Comparison of ENCODE assay signal across 23 cellular contexts in genomic region chr17:36144014-36144413, GRCh38. TPM values are rescaled to one million over a fixed set of nuclear protein-coding genes. Genes with fewer than 3 reads are reported as not detected.
DNase-seq lines count a peak whose midpoint lies in the region; ATAC-seq, FAIRE-seq and TF ChIP-seq lines count a peak whose summit lies in the region.
"Had no signal": no experiment of that assay in that cellular context is flagged by ENCODE, and none has a peak within 500 bp of the region (broad histone marks: within the 10 kb centered on the region; RNA-seq: fewer than 3 reads in every experiment).

No MANE protein-coding gene starts in this region.

- no peak for TF ChIP-seq CTCF in NB4 (IDR thresholded peaks at IDR 0.05; ENCODE audit: low read depth, low read length)
- TF ChIP-seq CTCF in K562 (IDR thresholded peaks at IDR 0.05 in 2 of 3, conservative IDR thresholded peaks at IDR 0.05 in 1 of 3; ENCODE audit: insufficient read depth in 2 of 3, low read depth in 1 of 3, low read length in 3 of 3) = no peak
- no peak for TF ChIP-seq CTCF in lower lobe of right lung (IDR thresholded peaks at IDR 0.05)

- WGBS in K562 (ENCODE audit: insufficient coverage, low coverage, missing lambda C conversion rate) = 12% methylated on average over 2 of the region's 2 CpGs

- no peak for TF ChIP-seq EP300 in K562 (IDR thresholded peaks at IDR 0.05; ENCODE audit: low read length)

- ATAC-seq in K562 (no peak), lower lobe of right lung (peak; percentile 19 to 39), Right ventricle myocardium inferior (no peak)
- ATAC-seq in activated CD8-positive, alpha-beta T cell treated with anti-CD3 and anti-CD28 coated beads, Interleukin-2, amount 10 ng/mL, durations not matched to agents 7 days and 5 days = no peak

- no peaks in the 10 kb centered on the region for H3K36me3 ChIP-seq in K562 (ENCODE audit: control insufficient read depth, insufficient read depth, low read length)
- H3K36me3 ChIP-seq in lower lobe of right lung = no peaks in the 10 kb centered on the region
- H3K36me3 ChIP-seq: Peyer's patch, SJCRH30 had no signal

- no peaks in the 10 kb centered on the region for H3K36me3 Mint-ChIP-seq in activated CD8-positive, alpha-beta T cell treated with anti-CD3 and anti-CD28 coated beads, Interleukin-2, amount 10 ng/mL, durations not matched to agents 7 days and 5 days (ENCODE audit: low read depth)
- H3K36me3 Mint-ChIP-seq: CD4-positive, CD25-positive, alpha-beta regulatory T cell had no signal

- H3K9ac ChIP-seq in K562 (ENCODE audit: insufficient read depth in 1 of 2, low read depth in 2 of 2, low read length in 2 of 2) = no peak overlapping the region

- H3K79me2 ChIP-seq in K562 (ENCODE audit: control insufficient read depth, insufficient read depth, low read length) = no peaks in the 10 kb centered on the region

- no peak overlapping the region for H3K4me2 ChIP-seq in K562 (ENCODE audit: insufficient read depth, low read length)

- no peaks in the 10 kb centered on the region for H3K9me3 Mint-ChIP-seq in activated CD8-positive, alpha-beta T cell treated with anti-CD3 and anti-CD28 coated beads, Interleukin-2, amount 10 ng/mL, durations not matched to agents 7 days and 5 days (ENCODE audit: insufficient read depth)
- H3K9me3 Mint-ChIP-seq: CD4-positive, CD25-positive, alpha-beta regulatory T cell had no signal

- intact Hi-C loops in K562 (cut with micrococcal nuclease) (loop anchor here (10.0 kb wide), 1 partner anchor 289 kb away; no protein-coding TSS in a partner anchor), lower lobe of right lung (cut with DNase I) (loop anchor here (10.0 kb wide), 1 partner anchor 179 kb away; no protein-coding TSS in a partner anchor), Right ventricle myocardium inferior (cut with DNase I) (loop anchor here (10.0 kb wide), 1 partner anchor 169 kb away; no protein-coding TSS in a partner anchor)

- H3K27ac ChIP-seq in K562 (ENCODE audit: extremely low read depth, low read depth, low read length) = no peak overlapping the region
- no peak overlapping the region for H3K27ac ChIP-seq in lower lobe of right lung
- H3K27ac ChIP-seq: Peyer's patch, SJCRH30 had no signal

- in situ Hi-C loops in K562 (cut with MboI) = no loop called here

- H3K27me3 ChIP-seq in K562 (ENCODE audit: control insufficient read depth in 2 of 2, insufficient read depth in 2 of 2, low read length in 2 of 2) (peaks cover 0 to 8% of the 10 kb centered on the region in 2 experiments; a peak in 2 of 5 replicates), lower lobe of right lung (ENCODE audit: low read depth) (no peaks in the 10 kb centered on the region)
- H3K27me3 ChIP-seq: Peyer's patch had no signal

- H3K4me1 Mint-ChIP-seq in activated CD8-positive, alpha-beta T cell treated with anti-CD3 and anti-CD28 coated beads, Interleukin-2, amount 10 ng/mL, durations not matched to agents 7 days and 5 days (ENCODE audit: low read depth) = peaks cover 11% of the 10 kb centered on the region

- no peaks in the 10 kb centered on the region for H4K20me1 ChIP-seq in K562 (replicated peaks; ENCODE audit: control insufficient read depth, insufficient read depth, low read length)

- H3K9me3 ChIP-seq in K562 (replicated peaks; ENCODE audit: control insufficient read depth, insufficient read depth, low read depth, low read length) (no peaks in the 10 kb centered on the region), lower lobe of right lung (no peaks in the 10 kb centered on the region)
- H3K9me3 ChIP-seq: Peyer's patch, SJCRH30 had no signal

- H3K4me1 ChIP-seq in K562 (replicated peaks in 1 of 2; ENCODE audit: control insufficient read depth in 2 of 2, insufficient read depth in 2 of 2, low read length in 2 of 2) (no peaks in the 10 kb centered on the region), lower lobe of right lung (no peaks in the 10 kb centered on the region)
- H3K4me1 ChIP-seq: SJCRH30 had no signal

- no peak for TF ChIP-seq RAD21 in K562 (CRISPR knock-in tag; conservative IDR thresholded peaks at IDR 0.05 in 1 of 2, IDR thresholded peaks at IDR 0.05 in 1 of 2)

- H3K9me1 ChIP-seq in K562 (ENCODE audit: control insufficient read depth, insufficient read depth, low read length) = no peaks in the 10 kb centered on the region

- TF ChIP-seq POLR2A in NB4 (IDR thresholded peaks at IDR 0.05; ENCODE audit: extremely low read depth, insufficient read length) (no peak), K562 (conservative IDR thresholded peaks at IDR 0.05) (no peak)

- H3K27me3 Mint-ChIP-seq in activated CD8-positive, alpha-beta T cell treated with anti-CD3 and anti-CD28 coated beads, Interleukin-2, amount 10 ng/mL, durations not matched to agents 7 days and 5 days (ENCODE audit: low read depth) = peaks cover 13% of the 10 kb centered on the region

- H2AFZ ChIP-seq in K562 (ENCODE audit: low read depth, low read length) = no peak overlapping the region

- FAIRE-seq in K562 (lab: Jason Lieb, UNC) = no peak
- FAIRE-seq: H54 had no signal

- no peak overlapping the region for H3K27ac Mint-ChIP-seq in activated CD8-positive, alpha-beta T cell treated with anti-CD3 and anti-CD28 coated beads, Interleukin-2, amount 10 ng/mL, durations not matched to agents 7 days and 5 days
- H3K27ac Mint-ChIP-seq: CD4-positive, CD25-positive, alpha-beta regulatory T cell had no signal

- BruUV-seq in K562 (replicated peaks; lab: Mats Ljungman, UMichigan) = no TSS peak

- CTCF ChIA-PET in K562 (lab: Yijun Ruan, JAX; ENCODE audit: low intra/inter-chr PET ratio) = no interaction called here
- CTCF ChIA-PET in activated CD8-positive, alpha-beta T cell treated with anti-CD3 and anti-CD28 coated beads, Interleukin-2, amount 10 ng/mL, durations not matched to agents 7 days and 5 days (lab: Charles Lee) = interaction anchor here (1.2 to 8.2 kb wide), 3 partner anchors 11 to 175 kb away, joined by 3 to 174 read pairs (median 8); partner anchors contain the start of gene CCL16

- H3K4me3 Mint-ChIP-seq in activated CD8-positive, alpha-beta T cell treated with anti-CD3 and anti-CD28 coated beads, Interleukin-2, amount 10 ng/mL, durations not matched to agents 7 days and 5 days = no peak overlapping the region
- H3K4me3 Mint-ChIP-seq: CD4-positive, CD25-positive, alpha-beta regulatory T cell had no signal

- H3K4me3 ChIP-seq in NB4 (ENCODE audit: low read depth, low read length) = no peak overlapping the region
- no peak overlapping the region for H3K4me3 ChIP-seq in K562
- no peak overlapping the region for H3K4me3 ChIP-seq in lower lobe of right lung
- H3K4me3 ChIP-seq: Peyer's patch, SJCRH30 had no signal

- POLR2A ChIA-PET in K562 (lab: Yijun Ruan, JAX) = no interaction called here
- POLR2A ChIA-PET in activated CD8-positive, alpha-beta T cell treated with anti-CD3 and anti-CD28 coated beads, Interleukin-2, amount 10 ng/mL, durations not matched to agents 7 days and 5 days (lab: Charles Lee) = no interaction called here

- DNase-seq in NB4 (ENCODE audit: low read depth) (peak; percentile 41), K562 (ENCODE audit: extremely low read depth in 1 of 4, low spot score in 3 of 4) (no peak), lower lobe of right lung (no peak), Ammon's horn (ENCODE audit: low spot score) (no peak), Right ventricle myocardium inferior (ENCODE audit: missing footprints) (no peak), NCI-H187 treated with DMSO at 0.1 percent for 48 hours (lab: John Stamatoyannopoulos, UW) (no peak)
- no peak for DNase-seq in activated CD8-positive, alpha-beta T cell treated with anti-CD3 and anti-CD28 coated beads, Interleukin-2, amount 10 ng/mL, durations not matched to agents 7 days and 5 days
- DNase-seq: CD4-positive, CD25-positive, alpha-beta regulatory T cell; EL; GF-D8; IMR-90; NCI-H1092; NCI-H146; NCI-H2029 treated with DMSO at 0.1 percent for 48 hours; NCI-H226; NCI-H510A treated with DMSO at 0.1 percent for 48 hours; NCI-H748 treated with DMSO at 0.1 percent for 48 hours; Peyer's patch; SJCRH30; T-helper 1 cell had no signal

RNA-seq across cellular contexts. Expression of gene TBC1D3B, which starts 32.4 kb away (rescaled TPM):
- total RNA-seq in K562 (2011; cell fraction: chromatin; rRNA removed; ENCODE audit: low replicate concordance) = 2.6 and 3.3 TPM in 2 replicates
- total RNA-seq in K562 (2011; cell fraction: nucleolus; rRNA removed) = 2.8 TPM in 1 of 2 replicates, not detected in the other
- total RNA-seq in K562 (2011; cell fraction: nucleoplasm; rRNA removed) = 1.2 TPM in 1 of 2 replicates, not detected in the other
- not detected in 2 replicates for total RNA-seq in K562 (2014; rRNA removed)
- total RNA-seq in K562 (2014; rRNA removed; fragmentation: Illumina TruSeq; extraction: Trizol) = not detected in 2 replicates
- total RNA-seq in K562 (2015; rRNA removed; fragmentation: Illumina TruSeq; extraction: Trizol) = 0.29 and 0.83 TPM in 2 replicates
- 0.51 and 0.60 TPM in 2 replicates for total RNA-seq in K562 (2021)
- polyA plus RNA-seq in K562 (2011; rRNA removed) = not detected in 2 replicates
- polyA plus RNA-seq in K562 (2011; cell fraction: cytosol; rRNA removed) = not detected in 2 replicates
- 1.2 and 2.8 TPM in 2 replicates for polyA plus RNA-seq in K562 (2011; cell fraction: nucleus; rRNA removed)
- 0.33 and 1.3 TPM in 2 replicates for polyA plus RNA-seq in K562 (2012)
- not detected in 2 replicates for polyA plus RNA-seq in K562 (2014; fragmentation: Illumina TruSeq; extraction: Trizol)
- polyA plus RNA-seq in K562 (2014; fragmentation: Nextera tagmentation; extraction: Ambion mirVana) = not detected
- not detected in 2 replicates for polyA plus RNA-seq in K562 (2014; rRNA removed)
- polyA minus RNA-seq in K562 (2011; rRNA and poly(A)+ RNA removed) = not detected in 2 replicates
- not detected in 2 replicates for polyA minus RNA-seq in K562 (2011; cell fraction: cytosol; rRNA and poly(A)+ RNA removed)
- polyA minus RNA-seq in K562 (2011; cell fraction: nucleus; rRNA and poly(A)+ RNA removed) = not detected in 2 replicates
- total RNA-seq in lower lobe of right lung = 11.1 TPM
- total RNA-seq in Right ventricle myocardium inferior = 4.0 TPM
- 1 to 10 TPM; 6.7 to 8.1 TPM for total RNA-seq in activated CD8-positive, alpha-beta T cell treated with anti-CD3 and anti-CD28 coated beads, Interleukin-2, amount 10 ng/mL, durations not matched to agents 7 days and 5 days
- total RNA-seq: IMR-90 had no signal
- polyA plus RNA-seq: CD4-positive, CD25-positive, alpha-beta regulatory T cell had no signal

RNA-seq across cellular contexts. Expression of gene CCL4, which starts 40.4 kb away (rescaled TPM):
- not detected in 2 replicates for total RNA-seq in K562 (2011; cell fraction: chromatin; rRNA removed; ENCODE audit: low replicate concordance)
- not detected in 2 replicates for total RNA-seq in K562 (2011; cell fraction: nucleolus; rRNA removed)
- not detected in 2 replicates for total RNA-seq in K562 (2011; cell fraction: nucleoplasm; rRNA removed)
- total RNA-seq in K562 (2014; rRNA removed) = not detected in 2 replicates
- not detected in 2 replicates for total RNA-seq in K562 (2014; rRNA removed; fragmentation: Illumina TruSeq; extraction: Trizol)
- not detected in 2 replicates for total RNA-seq in K562 (2015; rRNA removed; fragmentation: Illumina TruSeq; extraction: Trizol)
- 0.91 and 1.1 TPM in 2 replicates for total RNA-seq in K562 (2021)
- not detected in 2 replicates for polyA plus RNA-seq in K562 (2011; rRNA removed)
- polyA plus RNA-seq in K562 (2011; cell fraction: cytosol; rRNA removed) = not detected in 2 replicates
- not detected in 2 replicates for polyA plus RNA-seq in K562 (2011; cell fraction: nucleus; rRNA removed)
- not detected in 2 replicates for polyA plus RNA-seq in K562 (2012)
- not detected in 2 replicates for polyA plus RNA-seq in K562 (2014; fragmentation: Illumina TruSeq; extraction: Trizol)
- polyA plus RNA-seq in K562 (2014; fragmentation: Nextera tagmentation; extraction: Ambion mirVana) = not detected
- 0.13 TPM in 1 of 2 replicates, not detected in the other for polyA plus RNA-seq in K562 (2014; rRNA removed)
- polyA minus RNA-seq in K562 (2011; rRNA and poly(A)+ RNA removed) = not detected in 2 replicates
- polyA minus RNA-seq in K562 (2011; cell fraction: cytosol; rRNA and poly(A)+ RNA removed) = not detected in 2 replicates
- not detected in 2 replicates for polyA minus RNA-seq in K562 (2011; cell fraction: nucleus; rRNA and poly(A)+ RNA removed)
- 11.9 TPM for total RNA-seq in lower lobe of right lung
- 0.92 TPM for total RNA-seq in Right ventricle myocardium inferior
- total RNA-seq in activated CD8-positive, alpha-beta T cell treated with anti-CD3 and anti-CD28 coated beads, Interleukin-2, amount 10 ng/mL, durations not matched to agents 7 days and 5 days = 1 to 10 TPM; 6.5 to 6.7 TPM
- total RNA-seq: A673, IMR-90, SJCRH30 had no signal
- polyA plus RNA-seq: BJ, IMR-90 had no signal

RNA-seq across cellular contexts. Expression of gene CCL3L1, which starts 52.5 kb away (rescaled TPM):
- total RNA-seq in K562 (2011; cell fraction: chromatin; rRNA removed; ENCODE audit: low replicate concordance) = not detected in 2 replicates
- total RNA-seq in K562 (2011; cell fraction: nucleolus; rRNA removed) = not detected in 2 replicates
- not detected in 2 replicates for total RNA-seq in K562 (2011; cell fraction: nucleoplasm; rRNA removed)
- total RNA-seq in K562 (2014; rRNA removed) (not detected in 2 replicates), K562 (2014; rRNA removed; fragmentation: Illumina TruSeq; extraction: Trizol) (not detected in 2 replicates), K562 (2015; rRNA removed; fragmentation: Illumina TruSeq; extraction: Trizol) (0.18 TPM in 1 of 2 replicates, not detected in the other), K562 (2021) (0.25 and 0.31 TPM in 2 replicates), lower lobe of right lung (1.6 TPM), Right ventricle myocardium inferior (not detected)
- polyA plus RNA-seq in K562 (2011; rRNA removed) (not detected in 2 replicates), K562 (2014; fragmentation: Illumina TruSeq; extraction: Trizol) (not detected in 2 replicates), K562 (2014; fragmentation: Nextera tagmentation; extraction: Ambion mirVana) (under 1 TPM in 1 of 2 experiments, not detected in 1; 0.10 TPM), K562 (2014; rRNA removed) (not detected in 2 replicates)
- polyA plus RNA-seq in K562 (2011; cell fraction: cytosol; rRNA removed) = not detected in 2 replicates
- not detected in 2 replicates for polyA plus RNA-seq in K562 (2011; cell fraction: nucleus; rRNA removed)
- 0.23 and 0.30 TPM in 2 replicates for polyA plus RNA-seq in K562 (2012)
- polyA minus RNA-seq in K562 (2011; rRNA and poly(A)+ RNA removed) = not detected in 2 replicates
- polyA minus RNA-seq in K562 (2011; cell fraction: cytosol; rRNA and poly(A)+ RNA removed) = not detected in 2 replicates
- polyA minus RNA-seq in K562 (2011; cell fraction: nucleus; rRNA and poly(A)+ RNA removed) = not detected in 2 replicates
- total RNA-seq in activated CD8-positive, alpha-beta T cell treated with anti-CD3 and anti-CD28 coated beads, Interleukin-2, amount 10 ng/mL, durations not matched to agents 7 days and 5 days = under 1 TPM; 0.16 to 0.84 TPM
- total RNA-seq: A673; CD4-positive, CD25-positive, alpha-beta regulatory T cell; IMR-90; SJCRH30 had no signal
- polyA plus RNA-seq: BJ; CD4-positive, CD25-positive, alpha-beta regulatory T cell; IMR-90 had no signal

RNA-seq across cellular contexts. Expression of gene CCL3, which starts 54.1 kb away (rescaled TPM):
- total RNA-seq in K562 (2011; cell fraction: chromatin; rRNA removed; ENCODE audit: low replicate concordance) = not detected in 2 replicates
- not detected in 2 replicates for total RNA-seq in K562 (2011; cell fraction: nucleolus; rRNA removed)
- not detected in 2 replicates for total RNA-seq in K562 (2011; cell fraction: nucleoplasm; rRNA removed)
- total RNA-seq in K562 (2014; rRNA removed) = not detected in 2 replicates
- not detected in 2 replicates for total RNA-seq in K562 (2014; rRNA removed; fragmentation: Illumina TruSeq; extraction: Trizol)
- not detected in 2 replicates for total RNA-seq in K562 (2015; rRNA removed; fragmentation: Illumina TruSeq; extraction: Trizol)
- 0.58 and 0.63 TPM in 2 replicates for total RNA-seq in K562 (2021)
- not detected in 2 replicates for polyA plus RNA-seq in K562 (2011; rRNA removed)
- polyA plus RNA-seq in K562 (2011; cell fraction: cytosol; rRNA removed) = not detected in 2 replicates
- not detected in 2 replicates for polyA plus RNA-seq in K562 (2011; cell fraction: nucleus; rRNA removed)
- 0.14 TPM in 1 of 2 replicates, not detected in the other for polyA plus RNA-seq in K562 (2012)
- polyA plus RNA-seq in K562 (2014; fragmentation: Illumina TruSeq; extraction: Trizol) = not detected in 2 replicates
- polyA plus RNA-seq in K562 (2014; fragmentation: Nextera tagmentation; extraction: Ambion mirVana) = not detected
- polyA plus RNA-seq in K562 (2014; rRNA removed) = not detected in 2 replicates
- not detected in 2 replicates for polyA minus RNA-seq in K562 (2011; rRNA and poly(A)+ RNA removed)
- polyA minus RNA-seq in K562 (2011; cell fraction: cytosol; rRNA and poly(A)+ RNA removed) = not detected in 2 replicates
- not detected in 2 replicates for polyA minus RNA-seq in K562 (2011; cell fraction: nucleus; rRNA and poly(A)+ RNA removed)
- total RNA-seq in lower lobe of right lung = 8.5 TPM
- not detected for total RNA-seq in Right ventricle myocardium inferior
- total RNA-seq in activated CD8-positive, alpha-beta T cell treated with anti-CD3 and anti-CD28 coated beads, Interleukin-2, amount 10 ng/mL, durations not matched to agents 7 days and 5 days = 1 to 10 TPM; 4.2 to 5.1 TPM
- total RNA-seq: A673; CD4-positive, CD25-positive, alpha-beta regulatory T cell; IMR-90; SJCRH30 had no signal
- polyA plus RNA-seq: BJ, IMR-90 had no signal

Comparison
In these comparisons a context has a peak if more than half of its experiments do, and no peak if none do; other contexts are left out.
1. ATAC-seq: peak in lower lobe of right lung (2 of 2); none in K562 (single experiment), Right ventricle myocardium inferior (single experiment) and activated CD8-positive, alpha-beta T cell treated with anti-CD3 and anti-CD28 coated beads, Interleukin-2, amount 10 ng/mL, durations not matched to agents 7 days and 5 days (single experiment).